1 cellular context compared by ENCODE assay signal in genomic region chr1:223233410-223234163, GRCh38.
TF ChIP-seq lines count a peak whose summit lies in the region.

No MANE protein-coding gene starts in this region.

TF ChIP-seq in GM12878, 131 proteins besides CTCF, POLR2A, EP300 and RAD21 (continued from another document):
- TF ChIP-seq USF2 (IDR thresholded peaks at IDR 0.05; ENCODE audit: borderline replicate concordance, low read depth, low read length) (no peak), MTA2 (IDR thresholded peaks at IDR 0.05; ENCODE audit: low read depth) (peak; percentile 38; the same call in 1 of the 2 replicates), SREBF2 (IDR thresholded peaks at IDR 0.05; ENCODE audit: low read length) (no peak), IKZF1 (conservative IDR thresholded peaks at IDR 0.05) (peak; percentile 63), MLLT1 (IDR thresholded peaks at IDR 0.05) (0 out of 2 replicates have a peak, but pooled peaks have one; percentile 30), SUZ12 (IDR thresholded peaks at IDR 0.05; ENCODE audit: unreplicated experiment) (no peak), ZNF687 (IDR thresholded peaks at IDR 0.05) (peak; percentile 70), ZNF24 (IDR thresholded peaks at IDR 0.05) (no peak), GATAD2B (conservative IDR thresholded peaks at IDR 0.05; ENCODE audit: low read depth) (peak; percentile 18; the same call in 1 of the 2 replicates), SMC3 (IDR thresholded peaks at IDR 0.05; ENCODE audit: borderline replicate concordance, low read length) (0 out of 2 replicates have a peak, but pooled peaks have one; percentile 2)
